38 cellular contexts compared by ENCODE assay signal in genomic region chr17:57737450-57737849, GRCh38. TPM values are rescaled to one million over a fixed set of nuclear protein-coding genes. Genes with fewer than 3 reads are reported as not detected.
"Had no signal": no experiment of that assay in that cellular context is flagged by ENCODE, and none has a peak within 500 bp of the region (broad histone marks: within the 10 kb centered on the region; RNA-seq: fewer than 3 reads in every experiment).

No MANE protein-coding gene starts in this region.

- H3K4me1 ChIP-seq: ascending aorta had no signal

- H3K27ac ChIP-seq: ascending aorta, cardiac muscle cell, VCaP had no signal

- H3K4me3 ChIP-seq: ascending aorta, cardiac muscle cell had no signal

- H3K9me3 ChIP-seq: ascending aorta had no signal

- H3K4me1 Mint-ChIP-seq: activated naive CD4-positive, alpha-beta T cell treated with anti-CD3 and anti-CD28 coated beads, Interleukin-2, amount 50 U/mL, for 24 hours had no signal

- H3K9me3 Mint-ChIP-seq: activated B cell treated with CpG ODN at 0.5 μM for 24 hours; activated CD4-positive, alpha-beta memory T cell treated with anti-CD3 and anti-CD28 coated beads for 36 hours; activated CD4-positive, alpha-beta T cell treated with anti-CD3 and anti-CD28 coated beads, Interleukin-2, amount 10 ng/mL, durations not matched to agents 24 days and 14 days; activated CD8-positive, alpha-beta T cell treated with anti-CD3 and anti-CD28 coated beads for 36 hours; activated naive CD4-positive, alpha-beta T cell treated with anti-CD3 and anti-CD28 coated beads, Interleukin-2, amount 10 ng/mL, durations not matched to agents 7 days and 5 days; activated naive CD4-positive, alpha-beta T cell treated with anti-CD3 and anti-CD28 coated beads, Interleukin-2, amount 50 U/mL, for 24 hours; activated naive CD8-positive, alpha-beta T cell treated with anti-CD3 and anti-CD28 coated beads, Interleukin-2, amount 10 ng/mL, durations not matched to agents 7 days and 5 days; activated naive CD8-positive, alpha-beta T cell treated with anti-CD3 and anti-CD28 coated beads, Interleukin-2, amount 50 U/mL, for 24 hours; activated T-cell treated with anti-CD3 and anti-CD28 coated beads, Interleukin-2, amount 50 U/mL, for 24 hours; activated T-helper 2 cell treated with anti-CD3 and anti-CD28 coated beads, Interferon-gamma antibody, Interleukin-2, Interleukin-4, amounts not matched to agents 10 μg/mL and 5 μg/mL and 100 μg/mL, durations not matched to agents 14 hours and 24 hours and 36 hours; central memory CD8-positive, alpha-beta T cell; T-helper 1 cell treated with Interleukin-12 subunit alpha and Interleukin-12 subunit beta and Interleukin-4 antibody, amounts not matched to agents 30 μg/mL and 1 μg/mL, for 36 hours; T-helper 2 cell treated with Interferon-gamma antibody and Interleukin-4, amounts not matched to agents 5 μg/mL and 100 μg/mL, for 36 hours had no signal

- FAIRE-seq: bronchial epithelial cell, TTC549 had no signal

- H3K27ac Mint-ChIP-seq: activated B cell treated with CpG ODN at 0.5 μM for 24 hours; activated CD4-positive, alpha-beta memory T cell treated with anti-CD3 and anti-CD28 coated beads for 36 hours; activated CD4-positive, alpha-beta T cell treated with anti-CD3 and anti-CD28 coated beads, Interleukin-2, amount 10 ng/mL, durations not matched to agents 24 days and 14 days; activated CD8-positive, alpha-beta memory T cell treated with anti-CD3 and anti-CD28 coated beads, Interleukin-2, amount 10 ng/mL, durations not matched to agents 7 days and 5 days; activated CD8-positive, alpha-beta T cell treated with anti-CD3 and anti-CD28 coated beads for 36 hours; activated naive CD4-positive, alpha-beta T cell treated with anti-CD3 and anti-CD28 coated beads, Interleukin-2, amount 10 ng/mL, durations not matched to agents 7 days and 5 days; activated naive CD4-positive, alpha-beta T cell treated with anti-CD3 and anti-CD28 coated beads, Interleukin-2, amount 50 U/mL, for 24 hours; activated naive CD8-positive, alpha-beta T cell; activated naive CD8-positive, alpha-beta T cell treated with anti-CD3 and anti-CD28 coated beads, Interleukin-2, amount 10 ng/mL, durations not matched to agents 7 days and 5 days; activated naive CD8-positive, alpha-beta T cell treated with anti-CD3 and anti-CD28 coated beads, Interleukin-2, amount 50 U/mL, for 24 hours; activated T-cell treated with anti-CD3 and anti-CD28 coated beads, Interleukin-2, amount 50 U/mL, for 24 hours; activated T-helper 2 cell treated with anti-CD3 and anti-CD28 coated beads, Interferon-gamma antibody, Interleukin-2, Interleukin-4, amounts not matched to agents 10 μg/mL and 5 μg/mL and 100 μg/mL, durations not matched to agents 14 hours and 24 hours and 36 hours; T-helper 1 cell treated with Interleukin-12 subunit alpha and Interleukin-12 subunit beta and Interleukin-4 antibody, amounts not matched to agents 30 μg/mL and 1 μg/mL, for 36 hours; T-helper 2 cell treated with Interferon-gamma antibody and Interleukin-4, amounts not matched to agents 5 μg/mL and 100 μg/mL, for 36 hours had no signal

- H3K36me3 Mint-ChIP-seq: activated CD4-positive, alpha-beta memory T cell treated with anti-CD3 and anti-CD28 coated beads for 36 hours; activated CD8-positive, alpha-beta memory T cell treated with anti-CD3 and anti-CD28 coated beads, Interleukin-2, amount 10 ng/mL, durations not matched to agents 7 days and 5 days; activated naive CD4-positive, alpha-beta T cell treated with anti-CD3 and anti-CD28 coated beads, Interleukin-2, amount 10 ng/mL, durations not matched to agents 7 days and 5 days; activated naive CD4-positive, alpha-beta T cell treated with anti-CD3 and anti-CD28 coated beads, Interleukin-2, amount 50 U/mL, for 24 hours; activated naive CD8-positive, alpha-beta T cell; activated naive CD8-positive, alpha-beta T cell treated with anti-CD3 and anti-CD28 coated beads, Interleukin-2, amount 10 ng/mL, durations not matched to agents 7 days and 5 days; brain had no signal

- ATAC-seq: activated CD8-positive, alpha-beta memory T cell treated with anti-CD3 and anti-CD28 coated beads, Interleukin-2, amount 10 ng/mL, durations not matched to agents 7 days and 5 days; activated CD8-positive, alpha-beta T cell treated with anti-CD3 and anti-CD28 coated beads for 36 hours; activated naive CD8-positive, alpha-beta T cell treated with anti-CD3 and anti-CD28 coated beads, Interleukin-2, amount 50 U/mL, for 24 hours had no signal

- H3K36me3 ChIP-seq: ascending aorta, cardiac muscle cell had no signal

- H3K27me3 ChIP-seq: ascending aorta, cardiac muscle cell had no signal

- H3K4me3 Mint-ChIP-seq: activated B cell treated with CpG ODN at 0.5 μM for 24 hours; activated CD4-positive, alpha-beta memory T cell treated with anti-CD3 and anti-CD28 coated beads for 36 hours; activated CD4-positive, alpha-beta T cell treated with anti-CD3 and anti-CD28 coated beads, Interleukin-2, amount 10 ng/mL, durations not matched to agents 24 days and 14 days; activated CD8-positive, alpha-beta memory T cell treated with anti-CD3 and anti-CD28 coated beads, Interleukin-2, amount 10 ng/mL, durations not matched to agents 7 days and 5 days; activated CD8-positive, alpha-beta T cell treated with anti-CD3 and anti-CD28 coated beads for 36 hours; activated naive CD4-positive, alpha-beta T cell treated with anti-CD3 and anti-CD28 coated beads, Interleukin-2, amount 10 ng/mL, durations not matched to agents 7 days and 5 days; activated naive CD4-positive, alpha-beta T cell treated with anti-CD3 and anti-CD28 coated beads, Interleukin-2, amount 50 U/mL, for 24 hours; activated naive CD8-positive, alpha-beta T cell; activated naive CD8-positive, alpha-beta T cell treated with anti-CD3 and anti-CD28 coated beads, Interleukin-2, amount 10 ng/mL, durations not matched to agents 7 days and 5 days; activated naive CD8-positive, alpha-beta T cell treated with anti-CD3 and anti-CD28 coated beads, Interleukin-2, amount 50 U/mL, for 24 hours; activated T-cell treated with anti-CD3 and anti-CD28 coated beads, Interleukin-2, amount 50 U/mL, for 24 hours; brain; central memory CD8-positive, alpha-beta T cell; T-helper 1 cell treated with Interleukin-12 subunit alpha and Interleukin-12 subunit beta and Interleukin-4 antibody, amounts not matched to agents 30 μg/mL and 1 μg/mL, for 36 hours; T-helper 2 cell treated with Interferon-gamma antibody and Interleukin-4, amounts not matched to agents 5 μg/mL and 100 μg/mL, for 36 hours had no signal

- DNase-seq: activated B cell treated with CpG ODN at 0.5 μM for 24 hours; activated CD4-positive, alpha-beta memory T cell treated with anti-CD3 and anti-CD28 coated beads for 36 hours; activated CD4-positive, alpha-beta T cell treated with anti-CD3 and anti-CD28 coated beads for 4 hours; activated CD4-positive, alpha-beta T cell treated with anti-CD3 and anti-CD28 coated beads, Interleukin-2, amount 10 ng/mL, durations not matched to agents 24 days and 14 days; activated CD4-positive, alpha-beta T cell treated with anti-CD3 and anti-CD28 coated beads, Interleukin-2, amount 50 U/mL, for 1 hour; activated CD4-positive, alpha-beta T cell treated with anti-CD3 and anti-CD28 coated beads, Interleukin-2, amount 50 U/mL, for 4 hours; activated CD4-positive, CD25-positive, alpha-beta regulatory T cell treated with anti-CD3 and anti-CD28 coated beads, Interleukin-2, amount 50 U/mL, for 72 hours; activated CD8-positive, alpha-beta memory T cell treated with anti-CD3 and anti-CD28 coated beads, Interleukin-2, amount 10 ng/mL, durations not matched to agents 7 days and 5 days; activated CD8-positive, alpha-beta memory T cell treated with anti-CD3 and anti-CD28 coated beads, Interleukin-2, amount 50 U/mL, for 48 hours; activated CD8-positive, alpha-beta T cell treated with anti-CD3 and anti-CD28 coated beads for 36 hours; activated effector memory CD4-positive, alpha-beta T cell treated with Interleukin-2 at 50 U/mL for 16 hours; activated gamma-delta T cell; activated naive CD4-positive, alpha-beta T cell treated with anti-CD3 and anti-CD28 coated beads, Interleukin-2, amount 10 ng/mL, durations not matched to agents 7 days and 5 days; activated naive CD4-positive, alpha-beta T cell treated with Interleukin-2 at 50 U/mL for 16 hours; activated naive CD8-positive, alpha-beta T cell treated with anti-CD3 and anti-CD28 coated beads, Interleukin-2, amount 10 ng/mL, durations not matched to agents 7 days and 5 days; activated naive CD8-positive, alpha-beta T cell treated with anti-CD3 and anti-CD28 coated beads, Interleukin-2, amount 50 U/mL, for 24 hours; activated T-cell treated with anti-CD3 and anti-CD28 coated beads, Interleukin-2, amount 50 U/mL, for 24 hours; activated T-cell treated with anti-CD3 and anti-CD28 coated beads, Interleukin-2, amount 50 U/mL, for 48 hours; amygdala; anterior cingulate cortex; caudate nucleus; cerebellar nuclear complex; T-helper 2 cell; T-helper 9 cell had no signal

- H3K27me3 Mint-ChIP-seq: activated B cell treated with CpG ODN at 0.5 μM for 24 hours; activated CD8-positive, alpha-beta T cell treated with anti-CD3 and anti-CD28 coated beads for 36 hours; activated naive CD4-positive, alpha-beta T cell treated with anti-CD3 and anti-CD28 coated beads, Interleukin-2, amount 50 U/mL, for 24 hours; activated naive CD8-positive, alpha-beta T cell; activated naive CD8-positive, alpha-beta T cell treated with anti-CD3 and anti-CD28 coated beads, Interleukin-2, amount 50 U/mL, for 24 hours had no signal

RNA-seq across cellular contexts. Expression of gene CCDC182, which starts 7.6 kb away (rescaled TPM):
- total RNA-seq: activated B cell treated with CpG ODN at 0.5 μM for 24 hours; activated CD4-positive, alpha-beta memory T cell treated with anti-CD3 and anti-CD28 coated beads for 36 hours; activated CD4-positive, alpha-beta T cell treated with anti-CD3 and anti-CD28 coated beads, Interleukin-2, amount 10 ng/mL, durations not matched to agents 24 days and 14 days; activated CD8-positive, alpha-beta memory T cell treated with anti-CD3 and anti-CD28 coated beads, Interleukin-2, amount 10 ng/mL, durations not matched to agents 7 days and 5 days; activated CD8-positive, alpha-beta T cell treated with anti-CD3 and anti-CD28 coated beads for 36 hours; activated naive CD8-positive, alpha-beta T cell treated with anti-CD3 and anti-CD28 coated beads, Interleukin-2, amount 10 ng/mL, durations not matched to agents 7 days and 5 days; activated T-helper 2 cell treated with anti-CD3 and anti-CD28 coated beads, Interferon-gamma antibody, Interleukin-2, Interleukin-4, amounts not matched to agents 10 μg/mL and 5 μg/mL and 100 μg/mL, durations not matched to agents 14 hours and 24 hours and 36 hours; ascending aorta; bronchial epithelial cell; cardiac muscle cell; chondrocyte had no signal
- polyA plus RNA-seq: adipose tissue, cardiac muscle cell had no signal
